ENCODE assay signal across 8 cellular contexts in genomic region chr5:134525687-134526482, GRCh38. TPM values are rescaled to one million over a fixed set of nuclear protein-coding genes. Genes with fewer than 3 reads are reported as not detected.
A peak's percentile ranks its signal among the peaks of the same experiment; 100 is the strongest.
DNase-seq lines count a peak whose midpoint lies in the region; ATAC-seq and TF ChIP-seq lines count a peak whose summit lies in the region.

No MANE protein-coding gene starts in this region.

- no peaks in the 10 kb centered on the region for H3K9me3 Mint-ChIP-seq in naive thymus-derived CD8-positive, alpha-beta T cell

- in situ Hi-C loops in Panc1 (cut with HindIII; ENCODE audit: low pct_unique_long_range_greater_than_20kb, low sequenced_read_pairs): no loop called here

- H3K27ac ChIP-seq in Panc1 (ENCODE audit: low read length): peak overlapping the region; percentile 95
- peak overlapping the region; percentile 99 for H3K27ac ChIP-seq in stomach smooth muscle (ENCODE audit: low read length)

- H3K27me3 ChIP-seq in Panc1 (ENCODE audit: control insufficient read depth, insufficient read depth, low read length) (no peaks in the 10 kb centered on the region), stomach smooth muscle (ENCODE audit: control insufficient read depth in 1 of 2, insufficient read depth in 2 of 2, low read length in 2 of 2) (no peaks in the 10 kb centered on the region)

- no peaks in the 10 kb centered on the region for H3K9me3 ChIP-seq in Panc1 (ENCODE audit: control insufficient read depth, insufficient read depth, low read depth, low read length)
- no peaks in the 10 kb centered on the region for H3K9me3 ChIP-seq in stomach smooth muscle (ENCODE audit: control insufficient read depth in 2 of 2, low read length in 2 of 2)

- peak; percentile 42 for DNase-seq in NK-92 treated with Interleukin-12 subunit alpha and Interleukin-12 subunit beta, amount 100 ng/mL, for 24 hours (lab: John Stamatoyannopoulos, UW)
- DNase-seq in NK-92 (lab: John Stamatoyannopoulos, UW; ENCODE audit: unreplicated experiment) (no peak), HUDEP-2 (lab: John Stamatoyannopoulos, UW; ENCODE audit: unreplicated experiment in 76 of 76) (peak in 56 of 76 experiments; percentile 5 to 64 (median 34)), Panc1 (ENCODE audit: low read depth, low spot score) (no peak), fibroblast of pulmonary artery (ENCODE audit: low read depth) (peak; percentile 80)
- DNase-seq in activated effector memory CD4-positive, alpha-beta T cell treated with Interleukin-2 at 50 U/mL for 16 hours: peak; percentile 61
- peak; percentile 43 to 83 (median 64) for DNase-seq in naive thymus-derived CD8-positive, alpha-beta T cell

- CTCF ChIA-PET in Panc1 (lab: Charles Lee): interaction anchor here (0.6 to 0.7 kb wide), 2 partner anchors 28 to 132 kb away, joined by 3 read pairs; no protein-coding TSS in a partner anchor

- ATAC-seq in Panc1: peak; percentile 24
- peak; percentile 10 to 31 for ATAC-seq in naive thymus-derived CD8-positive, alpha-beta T cell

- peaks cover 30 to 42% (median 40%) of the 10 kb centered on the region in 4 donors for H3K4me1 Mint-ChIP-seq in naive thymus-derived CD8-positive, alpha-beta T cell

- H3K4me3 ChIP-seq in Panc1 (ENCODE audit: low read depth in 2 of 2, low read length in 2 of 2) (peak overlapping the region; percentile 74 to 85), fibroblast of pulmonary artery (replicated peaks; ENCODE audit: low read depth, low read length) (peak overlapping the region; percentile 82), stomach smooth muscle (ENCODE audit: low read length in 2 of 2) (peak overlapping the region; percentile 70 to 89)

- BruUV-seq in Panc1 (replicated peaks; lab: Mats Ljungman, UMichigan): no TSS peak

- peak overlapping the region; percentile 93 to 100 (median 100) for H3K27ac Mint-ChIP-seq in naive thymus-derived CD8-positive, alpha-beta T cell

- peaks cover 47% of the 10 kb centered on the region for H3K4me1 ChIP-seq in Panc1 (ENCODE audit: control insufficient read depth, insufficient read depth, low read length)
- peaks cover 42% of the 10 kb centered on the region for H3K4me1 ChIP-seq in stomach smooth muscle (ENCODE audit: control insufficient read depth, insufficient read depth, low read length)

- peak overlapping the region; percentile 92 to 100 (median 98) for H3K4me3 Mint-ChIP-seq in naive thymus-derived CD8-positive, alpha-beta T cell

- TF ChIP-seq CTCF in Panc1 (IDR thresholded peaks at IDR 0.05) (peak; percentile 11; the same call in 1 of the 2 replicates), fibroblast of pulmonary artery (IDR thresholded peaks at IDR 0.05; ENCODE audit: low read length, missing control alignments) (no peak)

- intact Hi-C loops in Panc1 (cut with micrococcal nuclease; ENCODE audit: unreplicated experiment): loop anchor here (5.0 kb wide), 1 partner anchor 154 kb away; the partner anchor contains the start of gene UBE2B

- H3K36me3 ChIP-seq in Panc1 (ENCODE audit: control insufficient read depth, insufficient read depth, low read length): no peaks in the 10 kb centered on the region; the same call in 1 of the 2 replicates
- H3K36me3 ChIP-seq in stomach smooth muscle (ENCODE audit: control insufficient read depth in 2 of 2, insufficient read depth in 2 of 2, low read length in 2 of 2): no peaks in the 10 kb centered on the region

- POLR2A ChIA-PET in Panc1 (lab: Charles Lee): interaction anchor here (0.6 to 1.3 kb wide), 4 partner anchors 12 to 142 kb away, joined by 3 to 10 read pairs (median 4); no protein-coding TSS in a partner anchor
- POLR2A ChIA-PET in naive thymus-derived CD8-positive, alpha-beta T cell (lab: Charles Lee): interaction anchor here (0.6 to 7.7 kb wide), 32 partner anchors 10 to 1474 kb away, joined by 3 to 137 read pairs (median 5); partner anchors contain the start of genes CAMLG, CDKL3, CDKN2AIPNL and DDX46

- no peaks in the 10 kb centered on the region for H3K27me3 Mint-ChIP-seq in naive thymus-derived CD8-positive, alpha-beta T cell

- H3K36me3 Mint-ChIP-seq in naive thymus-derived CD8-positive, alpha-beta T cell: peaks cover 0 to 3% (median 2%) of the 10 kb centered on the region in 3 donors

- peak overlapping the region; percentile 74 to 97 for H3K9ac ChIP-seq in stomach smooth muscle (ENCODE audit: low read length in 2 of 2)

RNA-seq across cellular contexts. Expression of gene JADE2, which starts 0.4 kb away (rescaled TPM):
- 80.0 TPM for total RNA-seq in Panc1 (2021; ENCODE audit: unreplicated experiment)
- 40.4 TPM for polyA plus RNA-seq in Panc1 (2012; ENCODE audit: insufficient read length)
- 100 to 1,000 TPM; 262 TPM for total RNA-seq in naive thymus-derived CD8-positive, alpha-beta T cell
- polyA plus RNA-seq in naive thymus-derived CD8-positive, alpha-beta T cell: 10 to 100 TPM; 24.3 to 38.9 (median 24.9) TPM

Comparison
In these comparisons a context has a peak if more than half of its experiments do, and no peak if none do; other contexts are left out.
1. DNase-seq: peak in NK-92 treated with Interleukin-12 subunit alpha and Interleukin-12 subunit beta, amount 100 ng/mL, for 24 hours (single experiment), HUDEP-2 (56 of 76), activated effector memory CD4-positive, alpha-beta T cell treated with Interleukin-2 at 50 U/mL for 16 hours (single experiment), fibroblast of pulmonary artery (single experiment) and naive thymus-derived CD8-positive, alpha-beta T cell (10 of 10); none in NK-92 (single experiment) and Panc1 (single experiment).
2. Peak in every context shown above with its lines, with median percentiles within 50 percentile points of each other: H3K4me3 ChIP-seq.